Comparison of ENCODE assay signal across 21 cellular contexts in genomic region chr18:70127307-70127828, GRCh38.
"Had no signal": no experiment of that assay in that cellular context is flagged by ENCODE, and none has a peak within 500 bp of the region (broad histone marks: within the 10 kb centered on the region; RNA-seq: fewer than 3 reads in every experiment).

No MANE protein-coding gene starts in this region.

- ATAC-seq: effector memory CD8-positive, alpha-beta T cell; foreskin keratinocyte; left cardiac atrium; lower lobe of right lung; natural killer cell treated with Interleukin-12 subunit alpha and Interleukin-12 subunit beta and Interleukin-15 and Interleukin-18, amount 100 ng/mL, for 72 hours; pancreas; right cardiac atrium had no signal

- H3K27ac Mint-ChIP-seq: dendritic cell treated with granulocyte-macrophage colony-stimulating factor and Interleukin-4, amounts not matched to agents 40 ng/mL and 50 ng/mL, for 4 days; memory B cell; natural killer cell treated with Interleukin-12 subunit alpha and Interleukin-12 subunit beta and Interleukin-15 and Interleukin-18, amount 100 ng/mL, for 72 hours; neural progenitor cell; progenitor cell of endocrine pancreas had no signal

- H3K4me1 Mint-ChIP-seq: memory B cell, neural progenitor cell had no signal

- H3K9me3 Mint-ChIP-seq: dendritic cell treated with granulocyte-macrophage colony-stimulating factor and Interleukin-4, amounts not matched to agents 40 ng/mL and 50 ng/mL, for 4 days; effector memory CD8-positive, alpha-beta T cell; natural killer cell treated with Interleukin-12 subunit alpha and Interleukin-12 subunit beta and Interleukin-15 and Interleukin-18, amount 100 ng/mL, for 72 hours had no signal

- H3K27me3 Mint-ChIP-seq: dendritic cell treated with granulocyte-macrophage colony-stimulating factor and Interleukin-4, amounts not matched to agents 40 ng/mL and 50 ng/mL, for 4 days; effector memory CD8-positive, alpha-beta T cell; memory B cell; natural killer cell treated with Interleukin-12 subunit alpha and Interleukin-12 subunit beta and Interleukin-15 and Interleukin-18, amount 100 ng/mL, for 72 hours; progenitor cell of endocrine pancreas had no signal

- H3K4me3 Mint-ChIP-seq: dendritic cell treated with granulocyte-macrophage colony-stimulating factor and Interleukin-4, amounts not matched to agents 40 ng/mL and 50 ng/mL, for 4 days; effector memory CD8-positive, alpha-beta T cell; memory B cell; natural killer cell treated with Interleukin-12 subunit alpha and Interleukin-12 subunit beta and Interleukin-15 and Interleukin-18, amount 100 ng/mL, for 72 hours; neural progenitor cell had no signal

- DNase-seq: effector memory CD8-positive, alpha-beta T cell; foreskin keratinocyte; kidney; left cardiac atrium; left ventricle myocardium inferior; lower lobe of right lung; midbrain; nucleus accumbens; pancreas; right cardiac atrium; small intestine; stimulated activated CD4-positive, alpha-beta T cell treated with anti-CD3 and anti-CD28 coated beads, Interleukin-12 subunit alpha, Interleukin-12 subunit beta, amount 100 ng/mL, for 4 hours; stimulated activated naive CD4-positive, alpha-beta T cell; stomach; substantia nigra; trophoblast cell had no signal
